8 cellular contexts compared by ENCODE assay signal in the genomic region with DNA sequence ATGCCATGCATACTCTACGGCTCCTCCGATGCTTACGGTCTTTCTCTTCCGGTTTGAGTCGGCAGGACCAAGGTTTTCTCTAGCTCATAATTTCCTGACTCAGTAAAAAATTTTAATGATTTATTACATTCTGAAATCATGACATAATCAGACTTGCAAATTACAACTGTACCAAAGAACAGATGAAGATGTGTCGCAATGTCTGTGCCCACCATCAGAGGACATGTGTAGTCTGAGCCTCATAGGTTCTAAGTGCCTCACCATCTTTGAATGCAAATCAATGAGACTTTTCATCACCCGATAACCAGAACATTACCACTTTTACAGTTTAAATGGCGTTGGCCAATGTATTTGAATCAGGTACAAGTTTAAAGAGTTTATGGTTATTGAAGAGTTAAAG.
"Had no signal": no experiment of that assay in that cellular context is flagged by ENCODE, and none has a peak within 500 bp of the region (broad histone marks: within the 10 kb centered on the region; RNA-seq: fewer than 3 reads in every experiment).

No MANE protein-coding gene starts in this region.

- H3K4me3 ChIP-seq: GM23338, HAP-1, K562 had no signal

- FAIRE-seq: HTR-8/SVneo, K562 had no signal

- ATAC-seq: GM23338, HCT116, K562 had no signal

- H3K36me3 ChIP-seq: HAP-1 had no signal

- DNase-seq: H7, HFFc6, KG1 had no signal

- H2AFZ ChIP-seq: GM23338 had no signal

- H3K4me2 ChIP-seq: GM23338 had no signal

- H3K9me3 ChIP-seq: HAP-1 had no signal
